In the genomic region with DNA sequence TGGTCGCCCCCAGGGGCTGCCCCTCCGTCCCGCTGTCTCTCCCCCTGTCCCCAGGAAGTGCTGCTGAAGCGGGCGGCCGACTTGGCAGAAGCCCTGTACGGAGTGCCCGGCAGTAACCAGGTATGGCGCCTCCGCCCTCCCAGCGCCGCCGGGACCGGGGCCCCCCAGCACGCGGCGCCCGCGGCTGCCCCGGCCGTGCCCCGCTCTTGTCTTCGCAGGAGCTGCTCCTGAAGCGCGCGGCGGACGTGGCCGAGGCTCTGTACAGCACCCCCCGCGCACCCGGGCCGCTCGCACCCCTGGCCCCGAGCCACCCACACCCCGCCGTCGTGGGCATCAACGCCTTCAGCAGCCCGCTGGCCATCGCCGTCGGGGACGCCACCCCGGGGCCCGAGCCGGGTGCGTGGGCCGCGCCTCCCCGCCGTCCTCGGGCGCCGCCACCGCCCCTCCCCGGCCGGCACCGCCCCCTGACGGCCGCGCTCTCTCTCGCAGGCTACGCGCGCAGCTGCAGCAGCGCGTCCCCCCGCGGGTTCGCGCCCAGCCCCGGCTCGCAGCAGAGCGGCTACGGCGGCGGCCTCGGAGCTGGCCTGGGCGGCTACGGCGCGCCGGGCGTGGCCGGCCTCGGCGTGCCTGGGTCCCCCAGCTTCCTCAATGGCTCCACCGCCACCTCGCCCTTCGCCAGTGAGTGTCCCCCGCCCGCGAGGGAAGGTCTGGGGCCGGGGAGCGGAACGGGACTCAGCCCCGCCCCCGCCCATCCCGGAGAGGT, we compare ENCODE assay signal across 8 cellular contexts. TPM values are rescaled to one million over a fixed set of nuclear protein-coding genes. Genes with fewer than 3 reads are reported as not detected.
DNase-seq lines count a peak whose midpoint lies in the region; TF ChIP-seq lines count a peak whose summit lies in the region.

No MANE protein-coding gene starts in this region.

- TF ChIP-seq CTCF in GM10266 (IDR thresholded peaks at IDR 0.05; ENCODE audit: control insufficient read depth, insufficient read depth, low read depth, missing control alignments): peak; percentile 56

- H3K27me3 Mint-ChIP-seq in activated naive CD4-positive, alpha-beta T cell treated with anti-CD3 and anti-CD28 coated beads for 36 hours (ENCODE audit: low read depth): peaks cover 20% of the 10 kb centered on the region

- H3K9me3 ChIP-seq in iPS-18a (ENCODE audit: control insufficient read depth, low read depth, low read length): no peaks in the 10 kb centered on the region

- no peaks in the 10 kb centered on the region for H3K36me3 ChIP-seq in iPS-18a (ENCODE audit: control insufficient read depth, low read depth, low read length)

- no peaks in the 10 kb centered on the region for H3K9me3 Mint-ChIP-seq in activated naive CD4-positive, alpha-beta T cell treated with anti-CD3 and anti-CD28 coated beads for 36 hours

- DNase-seq in GM10266 (ENCODE audit: extremely low spot score) (peak; percentile 78), NCI-H774 (lab: John Stamatoyannopoulos, UW) (peak; percentile 13), NCI-H128 (lab: John Stamatoyannopoulos, UW; ENCODE audit: unreplicated experiment) (no peak), globus pallidus (ENCODE audit: low spot score) (no peak), OCI-M1 (lab: John Stamatoyannopoulos, UW) (no peak)
- DNase-seq in activated naive CD4-positive, alpha-beta T cell treated with anti-CD3 and anti-CD28 coated beads for 36 hours: peak; percentile 52
- peak; percentile 37 to 54 for DNase-seq in stimulated activated CD4-positive, alpha-beta T cell treated with anti-CD3 and anti-CD28 coated beads, Interleukin-4, amount 100 ng/mL, for 4 hours

- peak overlapping the region; percentile 61 for H3K4me3 ChIP-seq in iPS-18a (ENCODE audit: low read length)

- intact Hi-C loops in activated naive CD4-positive, alpha-beta T cell treated with anti-CD3 and anti-CD28 coated beads for 36 hours (cut with micrococcal nuclease): loop anchor here (1.0 kb wide), 2 partner anchors 60 to 64 kb away; a partner anchor contains a TSS

- H3K27ac ChIP-seq in iPS-18a (ENCODE audit: low read length): no peak overlapping the region

- no peak overlapping the region for H3K27ac Mint-ChIP-seq in activated naive CD4-positive, alpha-beta T cell treated with anti-CD3 and anti-CD28 coated beads for 36 hours

- CTCF ChIA-PET in activated naive CD4-positive, alpha-beta T cell treated with anti-CD3 and anti-CD28 coated beads for 36 hours (lab: Charles Lee): interaction anchor here (0.8 to 4.9 kb wide), 17 partner anchors 10 to 259 kb away, joined by 3 to 49 read pairs (median 5); a partner anchor contains a TSS

- H3K4me3 Mint-ChIP-seq in activated naive CD4-positive, alpha-beta T cell treated with anti-CD3 and anti-CD28 coated beads for 36 hours: peak overlapping the region; percentile 75

- no peaks in the 10 kb centered on the region for H3K36me3 Mint-ChIP-seq in activated naive CD4-positive, alpha-beta T cell treated with anti-CD3 and anti-CD28 coated beads for 36 hours (ENCODE audit: low read depth)

- H3K9ac ChIP-seq in iPS-18a (ENCODE audit: low read length): no peak overlapping the region

- H3K4me1 ChIP-seq in iPS-18a (ENCODE audit: control insufficient read depth, low read depth, low read length): peaks cover 21% of the 10 kb centered on the region

- peaks cover 20% of the 10 kb centered on the region for H3K4me1 Mint-ChIP-seq in activated naive CD4-positive, alpha-beta T cell treated with anti-CD3 and anti-CD28 coated beads for 36 hours (ENCODE audit: low read depth)

- H3K27me3 ChIP-seq in iPS-18a (ENCODE audit: control insufficient read depth, insufficient read depth, low read length): peaks cover 81% of the 10 kb centered on the region

RNA-seq across cellular contexts. Expression of a gene that starts 48.4 kb away (rescaled TPM):
- 1 to 10 TPM; 2.0 to 2.2 TPM for total RNA-seq in activated naive CD4-positive, alpha-beta T cell treated with anti-CD3 and anti-CD28 coated beads for 36 hours

RNA-seq across cellular contexts. Expression of a gene that starts 59.5 kb away (rescaled TPM):
- total RNA-seq in activated naive CD4-positive, alpha-beta T cell treated with anti-CD3 and anti-CD28 coated beads for 36 hours: 1 to 10 TPM; 3.2 to 3.5 TPM

Comparison
In these comparisons a context has a peak if more than half of its experiments do, and no peak if none do; other contexts are left out.
1. DNase-seq: peak in GM10266 (single experiment), NCI-H774 (single experiment), activated naive CD4-positive, alpha-beta T cell treated with anti-CD3 and anti-CD28 coated beads for 36 hours (single experiment) and stimulated activated CD4-positive, alpha-beta T cell treated with anti-CD3 and anti-CD28 coated beads, Interleukin-4, amount 100 ng/mL, for 4 hours (2 of 2); none in NCI-H128 (single experiment), globus pallidus (single experiment) and OCI-M1 (single experiment).